Comparison of ENCODE assay signal across 22 cellular contexts in genomic region chr11:75514596-75514995, GRCh38. TPM values are rescaled to one million over a fixed set of nuclear protein-coding genes. Genes with fewer than 3 reads are reported as not detected.
A peak's percentile ranks its signal among the peaks of the same experiment; 100 is the strongest.
DNase-seq lines count a peak whose midpoint lies in the region; ATAC-seq, FAIRE-seq and TF ChIP-seq lines count a peak whose summit lies in the region.
"Had no signal": no experiment of that assay in that cellular context is flagged by ENCODE, and none has a peak within 500 bp of the region (broad histone marks: within the 10 kb centered on the region; RNA-seq: fewer than 3 reads in every experiment).

No MANE protein-coding gene starts in this region.

- no peak overlapping the region for H3K4me3 ChIP-seq in BLaER1 treated with 17β-estradiol and CSF1 and Interleukin-3, amounts not matched to agents 10 nM and 100 nM
- H3K4me3 ChIP-seq in IMR-90 (ENCODE audit: insufficient read depth, low read depth, low read length) (no peak overlapping the region), osteoblast (ENCODE audit: insufficient read depth, low read length) (no peak overlapping the region)
- H3K4me3 ChIP-seq: GM23248, Peyer's patch had no signal

- H3K23ac ChIP-seq in IMR-90 (ENCODE audit: low read depth, low read length): no peak overlapping the region

- ATAC-seq in IMR-90 (ENCODE audit: low read depth): no peak
- no peak for ATAC-seq in GM21381 (IDR thresholded peaks at IDR 0.05; ENCODE audit: unreplicated experiment)

- no peaks in the 10 kb centered on the region for H3K79me2 ChIP-seq in osteoblast (ENCODE audit: insufficient read depth, low read length)

- H4K8ac ChIP-seq in IMR-90 (ENCODE audit: low read depth in 2 of 2, low read length in 2 of 2): no peak overlapping the region

- CTCF ChIA-PET in IMR-90 (lab: Yijun Ruan, JAX): no interaction called here

- H3K27ac ChIP-seq in BLaER1 treated with 17β-estradiol and CSF1 and Interleukin-3, amounts not matched to agents 10 nM and 100 nM: no peak overlapping the region
- H3K27ac ChIP-seq in IMR-90 (ENCODE audit: insufficient read depth, low read length): no peak overlapping the region
- no peak overlapping the region for H3K27ac ChIP-seq in osteoblast (ENCODE audit: low read depth, low read length)
- H3K27ac ChIP-seq: GM23248, Peyer's patch had no signal

- H3K9me3 ChIP-seq in BLaER1 treated with 17β-estradiol and CSF1 and Interleukin-3, amounts not matched to agents 10 nM and 100 nM (replicated peaks in 1 of 11): peaks cover 0 to 13% (median 7%) of the 10 kb centered on the region in 11 experiments; a peak in 12 of 22 replicates
- H3K9me3 ChIP-seq in IMR-90 (ENCODE audit: control insufficient read depth, insufficient read depth, low read length) (peaks cover 2% of the 10 kb centered on the region; the same call in 1 of the 2 replicates), osteoblast (ENCODE audit: low read depth, low read length) (no peaks in the 10 kb centered on the region)
- H3K9me3 ChIP-seq: Peyer's patch had no signal

- H3K4ac ChIP-seq in IMR-90 (ENCODE audit: low read depth, low read length): no peak overlapping the region

- no peaks in the 10 kb centered on the region for H3K27me3 ChIP-seq in BLaER1 treated with 17β-estradiol and CSF1 and Interleukin-3, amounts not matched to agents 10 nM and 100 nM
- H3K27me3 ChIP-seq in IMR-90 (ENCODE audit: control insufficient read depth, insufficient read depth, low read length) (no peaks in the 10 kb centered on the region), osteoblast (ENCODE audit: insufficient read depth, low read length) (no peaks in the 10 kb centered on the region)
- H3K27me3 ChIP-seq: Peyer's patch had no signal

- H4K5ac ChIP-seq in IMR-90 (ENCODE audit: low read depth, low read length): no peak overlapping the region

- H2AK5ac ChIP-seq in IMR-90 (ENCODE audit: low read depth, low read length): no peak overlapping the region

- H3K79me1 ChIP-seq in IMR-90 (ENCODE audit: low read depth in 1 of 2, low read length in 2 of 2): no peaks in the 10 kb centered on the region

- H2BK20ac ChIP-seq in IMR-90 (ENCODE audit: low read depth, low read length): no peak overlapping the region

- TF ChIP-seq RAD21 in IMR-90 (IDR thresholded peaks at IDR 0.05; ENCODE audit: low read length): no peak

- FAIRE-seq in GM12892 (lab: Jason Lieb, UNC): no peak
- FAIRE-seq: GM18507 had no signal

- no peak overlapping the region for H2BK120ac ChIP-seq in IMR-90 (ENCODE audit: low read depth, low read length)

- dilution Hi-C loops in IMR-90 (cut with HindIII; ENCODE audit: low sequenced_read_pairs, unreplicated experiment): no loop called here

- intact Hi-C loops in IMR-90 (cut with micrococcal nuclease): no loop called here

- no peak overlapping the region for H2AFZ ChIP-seq in IMR-90 (replicated peaks; ENCODE audit: low read length, poor library complexity)
- no peak overlapping the region for H2AFZ ChIP-seq in osteoblast (ENCODE audit: low read length)
- H2AFZ ChIP-seq: GM23248 had no signal

- H4K91ac ChIP-seq in IMR-90 (ENCODE audit: insufficient read depth, low read depth, low read length): no peak overlapping the region

- no peak for TF ChIP-seq CTCF in IMR-90 (conservative IDR thresholded peaks at IDR 0.05; ENCODE audit: low read depth, low read length)
- no peak for TF ChIP-seq CTCF in osteoblast (IDR thresholded peaks at IDR 0.05; ENCODE audit: extremely low read depth, low read depth, low read length)

- no peak for TF ChIP-seq POLR2A in IMR-90 (IDR thresholded peaks at IDR 0.05; ENCODE audit: low read depth, low read length)
- no peak for TF ChIP-seq POLR2A in GM12892 (IDR thresholded peaks at IDR 0.05; ENCODE audit: low read depth, low read length)

- DNase-seq in IMR-90 (no peak), SKM-1 (lab: John Stamatoyannopoulos, UW; ENCODE audit: unreplicated experiment) (peak; percentile 26), osteoblast (ENCODE audit: insufficient read length, low spot score, missing footprints) (peak; percentile 32), GM12892 (ENCODE audit: insufficient read length) (no peak), mesenteric fat pad (ENCODE audit: low spot score) (no peak)
- DNase-seq: DMS153, DND-41, GM23248, H7, NCI-H1092 treated with DMSO at 0.1 percent for 48 hours, NCI-H1436, NCI-H187, NCI-H2171 treated with DMSO at 0.1 percent for 48 hours, NCI-H345, NCI-H524 treated with DMSO at 0.1 percent for 48 hours, OCI-M1, Peyer's patch, SHP77 treated with DMSO at 0.1 percent for 48 hours, SW 1271 had no signal

- in situ Hi-C loops in IMR-90 (cut with MboI; ENCODE audit: low sequenced_read_pairs): no loop called here

- BruUV-seq in IMR-90 (replicated peaks; lab: Mats Ljungman, UMichigan): no TSS peak

- POLR2A ChIA-PET in IMR-90 (lab: Charles Lee; ENCODE audit: unreplicated experiment): no interaction called here

- H3K9me1 ChIP-seq in IMR-90 (ENCODE audit: insufficient read depth, low read length): 0 out of 2 replicates have a peak, but pooled peaks cover 5% of the 10 kb centered on the region

- H2BK15ac ChIP-seq in IMR-90 (ENCODE audit: low read depth, low read length): 0 out of 3 replicates have a peak overlapping the region, but pooled peaks have one; percentile 37

- no peak overlapping the region for H3K18ac ChIP-seq in IMR-90 (ENCODE audit: low read depth, low read length)

- peak overlapping the region; percentile 0 to 60 (median 33); a peak in 14 of 22 replicates for H3K4me2 ChIP-seq in BLaER1 treated with 17β-estradiol and CSF1 and Interleukin-3, amounts not matched to agents 10 nM and 100 nM
- H3K4me2 ChIP-seq in IMR-90 (ENCODE audit: low read depth, low read length) (no peak overlapping the region), osteoblast (ENCODE audit: insufficient read depth, low read length) (no peak overlapping the region)

- no peak overlapping the region for H3K9ac ChIP-seq in BLaER1 treated with 17β-estradiol and CSF1 and Interleukin-3, amounts not matched to agents 10 nM and 100 nM
- no peak overlapping the region for H3K9ac ChIP-seq in IMR-90 (ENCODE audit: low read depth, low read length)
- H3K9ac ChIP-seq: GM23248 had no signal

- H3K56ac ChIP-seq in IMR-90 (ENCODE audit: extremely low read depth, insufficient read depth, low read length): no peak overlapping the region

- peaks cover 29 to 50% (median 46%) of the 10 kb centered on the region in 10 experiments for H3K4me1 ChIP-seq in BLaER1 treated with 17β-estradiol and CSF1 and Interleukin-3, amounts not matched to agents 10 nM and 100 nM
- peaks cover 8% of the 10 kb centered on the region for H3K4me1 ChIP-seq in IMR-90 (ENCODE audit: control insufficient read depth, insufficient read depth, low read length)
- peaks cover 7% of the 10 kb centered on the region for H3K4me1 ChIP-seq in osteoblast (ENCODE audit: insufficient read depth, low read length)
- H3K4me1 ChIP-seq: Peyer's patch had no signal

- no peak overlapping the region for H3K14ac ChIP-seq in IMR-90 (replicated peaks; ENCODE audit: low read depth, low read length)

- peaks cover 0 to 37% (median 0%) of the 10 kb centered on the region in 11 experiments; a peak in 8 of 22 replicates for H4K20me1 ChIP-seq in BLaER1 treated with 17β-estradiol and CSF1 and Interleukin-3, amounts not matched to agents 10 nM and 100 nM
- 0 out of 2 replicates have a peak, but pooled peaks cover 6% of the 10 kb centered on the region for H4K20me1 ChIP-seq in IMR-90 (ENCODE audit: insufficient read depth, low read length)
- H4K20me1 ChIP-seq in osteoblast (ENCODE audit: insufficient read depth, low read length): peaks cover 18% of the 10 kb centered on the region

- no peak overlapping the region for H2BK5ac ChIP-seq in IMR-90 (ENCODE audit: low read depth, low read length, poor library complexity, severe bottlenecking)

- H3K36me3 ChIP-seq in BLaER1 treated with 17β-estradiol and CSF1 and Interleukin-3, amounts not matched to agents 10 nM and 100 nM: peaks cover 0 to 4% (median 0%) of the 10 kb centered on the region in 11 experiments; a peak in 5 of 22 replicates
- no peaks in the 10 kb centered on the region for H3K36me3 ChIP-seq in IMR-90 (ENCODE audit: control insufficient read depth, insufficient read depth, low read length)
- no peaks in the 10 kb centered on the region for H3K36me3 ChIP-seq in osteoblast (ENCODE audit: insufficient read depth, low read length)
- H3K36me3 ChIP-seq: Peyer's patch had no signal

- H2AK9ac ChIP-seq in IMR-90 (replicated peaks; ENCODE audit: low read depth, low read length, poor library complexity): no peak overlapping the region

TF ChIP-seq in IMR-90, 13 proteins besides CTCF, POLR2A, EP300 and RAD21 (continues in another document):
- TF ChIP-seq ELK1 (IDR thresholded peaks at IDR 0.05; ENCODE audit: borderline replicate concordance, low read depth, low read length) (no peak), MAZ (IDR thresholded peaks at IDR 0.05; ENCODE audit: borderline replicate concordance, low read depth, low read length) (no peak), MXI1 (IDR thresholded peaks at IDR 0.05; ENCODE audit: borderline replicate concordance, low read depth, low read length) (no peak)
- TF ChIP-seq, protein P1, sequence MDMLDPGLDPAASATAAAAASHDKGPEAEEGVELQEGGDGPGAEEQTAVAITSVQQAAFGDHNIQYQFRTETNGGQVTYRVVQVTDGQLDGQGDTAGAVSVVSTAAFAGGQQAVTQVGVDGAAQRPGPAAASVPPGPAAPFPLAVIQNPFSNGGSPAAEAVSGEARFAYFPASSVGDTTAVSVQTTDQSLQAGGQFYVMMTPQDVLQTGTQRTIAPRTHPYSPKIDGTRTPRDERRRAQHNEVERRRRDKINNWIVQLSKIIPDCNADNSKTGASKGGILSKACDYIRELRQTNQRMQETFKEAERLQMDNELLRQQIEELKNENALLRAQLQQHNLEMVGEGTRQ (IDR thresholded peaks at IDR 0.05; ENCODE audit: low read depth, low read length): no peak

RNA-seq across cellular contexts. Expression of gene GDPD5, which starts 11.1 kb away (rescaled TPM):
- total RNA-seq in IMR-90 (2012; rRNA removed) (1.7 and 2.0 TPM in 2 replicates), osteoblast (13.4 and 14.1 TPM in 2 replicates), mesenteric fat pad (46.2 TPM)
- polyA plus RNA-seq in IMR-90 (2012; rRNA removed): 7.9 and 8.2 TPM in 2 replicates
- 4.1 and 7.5 TPM in 2 replicates for polyA plus RNA-seq in IMR-90 (2012; cell fraction: cytosol; rRNA removed)
- polyA plus RNA-seq in IMR-90 (2012; cell fraction: nucleus; rRNA removed; ENCODE audit: low replicate concordance): 25.1 and 54.1 TPM in 2 replicates
- 11.5 TPM for polyA plus RNA-seq in GM12892 (2012; ENCODE audit: missing spikeins)

RNA-seq across cellular contexts. Expression of gene SERPINH1, which starts 47.5 kb away (rescaled TPM):
- total RNA-seq in IMR-90 (2012; rRNA removed) (772 and 841 TPM in 2 replicates), osteoblast (1,145 and 1,318 TPM in 2 replicates), mesenteric fat pad (309 TPM)
- 1,857 and 1,944 TPM in 2 replicates for polyA plus RNA-seq in IMR-90 (2012; rRNA removed)
- 823 and 2,639 TPM in 2 replicates for polyA plus RNA-seq in IMR-90 (2012; cell fraction: cytosol; rRNA removed)
- 597 and 1,651 TPM in 2 replicates for polyA plus RNA-seq in IMR-90 (2012; cell fraction: nucleus; rRNA removed; ENCODE audit: low replicate concordance)
- 10.9 TPM for polyA plus RNA-seq in GM12892 (2012; ENCODE audit: missing spikeins)

Comparison
In these comparisons a context has a peak if more than half of its experiments do, and no peak if none do; other contexts are left out.
1. H3K4me2 ChIP-seq: peak in BLaER1 treated with 17β-estradiol and CSF1 and Interleukin-3, amounts not matched to agents 10 nM and 100 nM (11 of 11); none in IMR-90 (single experiment) and osteoblast (single experiment).
2. DNase-seq: peak in SKM-1 (single experiment) and osteoblast (single experiment); none in IMR-90 (single experiment), GM12892 (single experiment) and mesenteric fat pad (single experiment).